ENCODE assay signal across 8 cellular contexts in the genomic region with DNA sequence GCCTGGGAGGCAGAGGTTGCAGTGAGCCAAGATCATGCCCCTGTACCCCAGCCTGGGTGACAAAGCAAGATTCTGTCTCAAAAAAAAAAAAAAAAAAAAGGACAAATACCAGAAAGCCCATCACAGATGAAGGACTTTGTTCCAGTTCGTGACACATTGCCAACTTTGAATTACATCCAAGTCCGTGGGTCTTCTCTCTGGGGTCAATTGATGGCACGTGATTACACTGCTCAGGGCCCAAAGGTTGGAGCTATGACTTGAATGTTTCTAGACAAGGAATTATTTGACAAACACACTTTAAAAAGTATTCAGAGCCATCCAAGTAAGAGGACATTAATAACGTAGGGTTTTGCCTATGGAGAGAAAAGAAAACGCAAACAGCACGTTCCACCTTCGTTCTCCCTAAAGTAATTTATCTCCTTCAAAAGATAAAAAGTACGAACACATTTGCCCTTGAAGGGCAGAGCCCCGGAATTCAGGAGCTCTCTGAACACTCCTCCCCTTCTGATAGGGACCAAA. TPM values are rescaled to one million over a fixed set of nuclear protein-coding genes. Genes with fewer than 3 reads are reported as not detected.
A peak's percentile ranks its signal among the peaks of the same experiment; 100 is the strongest.
DNase-seq lines count a peak whose midpoint lies in the region; TF ChIP-seq lines count a peak whose summit lies in the region.

No MANE protein-coding gene starts in this region.

- no peak overlapping the region for H3K27ac ChIP-seq in DOHH2 (ENCODE audit: low read depth, low read length)
- H3K27ac ChIP-seq in RWPE1: peak overlapping the region; percentile 78
- no peak overlapping the region for H3K27ac ChIP-seq in neutrophil

- H3K4me3 ChIP-seq in DOHH2 (ENCODE audit: low read length) (peak overlapping the region; percentile 56), epithelial cell of proximal tubule (ENCODE audit: low read depth, low read length) (peak overlapping the region; percentile 87), neutrophil (ENCODE audit: low read depth in 1 of 2, low read length in 1 of 2) (peak overlapping the region; percentile 79 to 94)

- no peaks in the 10 kb centered on the region for H3K79me2 ChIP-seq in DOHH2 (ENCODE audit: control insufficient read depth, low read length)

- peak overlapping the region; percentile 55 for H3K4me2 ChIP-seq in DOHH2 (ENCODE audit: low read length)

- no peaks in the 10 kb centered on the region for H3K9me3 ChIP-seq in DOHH2 (ENCODE audit: control insufficient read depth, insufficient read depth, low read length)
- H3K9me3 ChIP-seq in neutrophil: no peaks in the 10 kb centered on the region

- H3K27me3 ChIP-seq in DOHH2 (ENCODE audit: control insufficient read depth, low read length): peaks cover 26% of the 10 kb centered on the region
- peaks cover 70% of the 10 kb centered on the region for H3K27me3 ChIP-seq in neutrophil

- no peak for TF ChIP-seq CTCF in DOHH2 (IDR thresholded peaks at IDR 0.05; ENCODE audit: low read depth, low read length, poor library complexity, severe bottlenecking)
- no peak for TF ChIP-seq CTCF in RWPE1 (conservative IDR thresholded peaks at IDR 0.05; ENCODE audit: low read depth)
- TF ChIP-seq CTCF in epithelial cell of proximal tubule (conservative IDR thresholded peaks at IDR 0.05; ENCODE audit: low read depth, low read length): no peak
- TF ChIP-seq CTCF in neutrophil (IDR thresholded peaks at IDR 0.05): no peak

- DNase-seq in RWPE1 (ENCODE audit: low spot score): peak; percentile 2
- DNase-seq in epithelial cell of proximal tubule (ENCODE audit: low read depth): no peak
- DNase-seq in NCI-H2171 (lab: John Stamatoyannopoulos, UW): no peak
- DNase-seq in effector CD8-positive, alpha-beta T cell (lab: John Stamatoyannopoulos, UW): no peak
- no peak for DNase-seq in NCI-H226
- no peak for DNase-seq in NCI-H2029 treated with DMSO at 0.1 percent for 48 hours (lab: John Stamatoyannopoulos, UW)

- POLR2A ChIA-PET in RWPE1 (lab: Yijun Ruan, JAX; ENCODE audit: low non-redundant PET): no interaction called here

- CTCF ChIA-PET in RWPE1 (lab: Yijun Ruan, JAX): interaction anchor here (0.5 kb wide), 2 partner anchors 85 to 254 kb away, joined by 3 read pairs; no protein-coding TSS in a partner anchor

- H3K36me3 ChIP-seq in DOHH2 (ENCODE audit: control insufficient read depth, low read length) (no peaks in the 10 kb centered on the region), neutrophil (no peaks in the 10 kb centered on the region)

- H4K20me1 ChIP-seq in DOHH2 (ENCODE audit: control insufficient read depth, insufficient read depth, low read depth, low read length): no peaks in the 10 kb centered on the region

- H3K4me1 ChIP-seq in DOHH2 (ENCODE audit: control insufficient read depth, low read length): peaks cover 6% of the 10 kb centered on the region
- peaks cover 16 to 23% of the 10 kb centered on the region in 2 experiments for H3K4me1 ChIP-seq in neutrophil (ENCODE audit: control insufficient read depth in 1 of 2, insufficient read depth in 1 of 2, low read depth in 1 of 2, low read length in 1 of 2)

- H3F3A ChIP-seq in DOHH2 (ENCODE audit: control insufficient read depth, insufficient read depth): no peaks in the 10 kb centered on the region

- no peaks in the 10 kb centered on the region for H3K9me2 ChIP-seq in DOHH2 (replicated peaks; ENCODE audit: control insufficient read depth, low read length)

RNA-seq across cellular contexts. Expression of a gene that starts 31.4 kb away (rescaled TPM):
- total RNA-seq in epithelial cell of proximal tubule: 1.8 and 3.9 TPM in 2 replicates
